9 cellular contexts compared by ENCODE assay signal in genomic region chr13:59112375-59112774, GRCh38.
DNase-seq lines count a peak whose midpoint lies in the region; FAIRE-seq and TF ChIP-seq lines count a peak whose summit lies in the region.
"Had no signal": no experiment of that assay in that cellular context is flagged by ENCODE, and none has a peak within 500 bp of the region (broad histone marks: within the 10 kb centered on the region; RNA-seq: fewer than 3 reads in every experiment).

No MANE protein-coding gene starts in this region.

- no peak for TF ChIP-seq CTCF in foreskin fibroblast (IDR thresholded peaks at IDR 0.05; ENCODE audit: low read depth, low read length)
- TF ChIP-seq CTCF in uterus (IDR thresholded peaks at IDR 0.05), result no peak

- intact Hi-C loops in uterus (cut with DNase I; ENCODE audit: low total_unique reads), result no loop called here

- FAIRE-seq in GM12892 (lab: Jason Lieb, UNC), result no peak

- H3K36me3 ChIP-seq in SK-N-MC (ENCODE audit: insufficient read depth, low read length) (no peaks in the 10 kb centered on the region), uterus (no peaks in the 10 kb centered on the region)

- peak overlapping the region; percentile 89 for H3K27ac ChIP-seq in SK-N-MC
- no peak overlapping the region for H3K27ac ChIP-seq in uterus

- CTCF ChIA-PET in HEK293T (lab: Yijun Ruan, JAX), result no interaction called here

- TF ChIP-seq POLR2A in GM12892 (IDR thresholded peaks at IDR 0.05; ENCODE audit: low read depth, low read length) (no peak), uterus (IDR thresholded peaks at IDR 0.05) (no peak)

- no peaks in the 10 kb centered on the region for H3K27me3 ChIP-seq in uterus

- H3K4me3 ChIP-seq in SK-N-MC (peak overlapping the region; percentile 55), foreskin fibroblast (ENCODE audit: low read depth in 1 of 2, low read length in 2 of 2) (no peak overlapping the region), uterus (no peak overlapping the region)

- DNase-seq in HEK293T (ENCODE audit: extremely low spot score), result no peak
- DNase-seq in SK-N-MC (ENCODE audit: low read depth, low spot score), result no peak
- peak; percentile 82 to 84 for DNase-seq in foreskin fibroblast
- DNase-seq in renal cortical epithelial cell (ENCODE audit: low read depth), result peak; percentile 82
- DNase-seq in GM12892 (ENCODE audit: insufficient read length), result no peak
- DNase-seq in uterus, result no peak
- DNase-seq in ecto neural progenitor cell (ENCODE audit: low spot score), result no peak
- no peak for DNase-seq in RPMI8226
- DNase-seq: activated CD4-positive, alpha-beta memory T cell treated with anti-CD3 and anti-CD28 coated beads, Interleukin-2, amount 10 ng/mL, durations not matched to agents 7 days and 5 days had no signal

- peak overlapping the region; percentile 23 for H3K9ac ChIP-seq in SK-N-MC (ENCODE audit: insufficient read length)

- H3K9me3 ChIP-seq in SK-N-MC (ENCODE audit: low read depth, low read length) (no peaks in the 10 kb centered on the region), uterus (no peaks in the 10 kb centered on the region)

- no peaks in the 10 kb centered on the region for H3K4me1 ChIP-seq in uterus

- POLR2A ChIA-PET in HEK293T (lab: Yijun Ruan, JAX), result no interaction called here

TF ChIP-seq in HEK293T, 16 proteins besides CTCF, POLR2A, EP300 and RAD21:
- TF ChIP-seq ELF4 (IDR thresholded peaks at IDR 0.05), result no peak
- peak; percentile 88 for TF ChIP-seq PKNOX1 (IDR thresholded peaks at IDR 0.05)
- TF ChIP-seq L3MBTL2 (conservative IDR thresholded peaks at IDR 0.05), result no peak

Comparison
In these comparisons a context has a peak if more than half of its experiments do, and no peak if none do; other contexts are left out.
1. DNase-seq: peak in foreskin fibroblast (2 of 2) and renal cortical epithelial cell (single experiment); none in HEK293T (single experiment), SK-N-MC (single experiment), GM12892 (single experiment), uterus (0 of 2), ecto neural progenitor cell (single experiment) and RPMI8226 (single experiment).